ENCODE assay signal across 10 cellular contexts in genomic region chr2:47172922-47173695, GRCh38. TPM values are rescaled to one million over a fixed set of nuclear protein-coding genes. Genes with fewer than 3 reads are reported as not detected.
DNase-seq lines count a peak whose midpoint lies in the region; ATAC-seq and TF ChIP-seq lines count a peak whose summit lies in the region.
"Had no signal": no experiment of that assay in that cellular context is flagged by ENCODE, and none has a peak within 500 bp of the region (broad histone marks: within the 10 kb centered on the region; RNA-seq: fewer than 3 reads in every experiment).

No MANE protein-coding gene starts in this region.

- H3K27ac ChIP-seq in SJSA1, result no peak overlapping the region
- peak overlapping the region; percentile 97 to 100 (median 99) for H3K27ac ChIP-seq in esophagus muscularis mucosa (replicated peaks in 1 of 4)

- ATAC-seq in HG03175 (IDR thresholded peaks at IDR 0.05; ENCODE audit: unreplicated experiment) (no peak), GM21786 (IDR thresholded peaks at IDR 0.05; ENCODE audit: unreplicated experiment) (no peak)

- peaks cover 42% of the 10 kb centered on the region for H3K4me1 ChIP-seq in SJSA1 (replicated peaks)
- peaks cover 59 to 68% (median 66%) of the 10 kb centered on the region in 4 donors for H3K4me1 ChIP-seq in esophagus muscularis mucosa

- intact Hi-C loops in esophagus muscularis mucosa (cut with DNase I), result loop anchor here (5.0 kb wide), 1 partner anchor 156 kb away; no protein-coding TSS in a partner anchor

- no peak for TF ChIP-seq POLR2A in esophagus muscularis mucosa (IDR thresholded peaks at IDR 0.05; ENCODE audit: low read depth)

- TF ChIP-seq EP300 in esophagus muscularis mucosa (IDR thresholded peaks at IDR 0.05), result no peak

- H3K36me3 ChIP-seq in SJSA1 (peaks cover 76% of the 10 kb centered on the region), esophagus muscularis mucosa (peaks cover 6 to 24% (median 14%) of the 10 kb centered on the region in 4 donors)

- H3K9me3 ChIP-seq in SJSA1 (replicated peaks) (no peaks in the 10 kb centered on the region), esophagus muscularis mucosa (no peaks in the 10 kb centered on the region)

- TF ChIP-seq CTCF in esophagus muscularis mucosa (IDR thresholded peaks at IDR 0.05) (no peak), retinal pigment epithelial cell (conservative IDR thresholded peaks at IDR 0.05; ENCODE audit: low read depth, low read length) (no peak)

- H3K4me3 ChIP-seq in GM08714 (ENCODE audit: low read length) (peak overlapping the region; percentile 91; the same call in 1 of the 2 replicates), SJSA1 (peak overlapping the region; percentile 74), esophagus muscularis mucosa (peak overlapping the region; percentile 78 to 95 (median 84)), retinal pigment epithelial cell (ENCODE audit: low read length) (peak overlapping the region; percentile 98)

- 30% methylated on average over 3 of the region's 3 CpGs for WGBS in esophagus muscularis mucosa

- H3K27me3 ChIP-seq in SJSA1 (replicated peaks), result no peaks in the 10 kb centered on the region
- no peaks in the 10 kb centered on the region for H3K27me3 ChIP-seq in esophagus muscularis mucosa

- no peak for DNase-seq in SJSA1 (ENCODE audit: low read depth in 1 of 2, low spot score in 2 of 2)
- DNase-seq in esophagus muscularis mucosa (ENCODE audit: extremely low spot score), result no peak
- DNase-seq in retinal pigment epithelial cell (ENCODE audit: low read depth), result no peak
- DNase-seq in dedifferentiated amniotic fluid mesenchymal stem cell (ENCODE audit: extremely low spot score), result no peak
- no peak for DNase-seq in T-helper 9 cell
- DNase-seq: NCI-H2171 treated with DMSO at 0.1 percent for 48 hours; stimulated activated CD4-positive, alpha-beta T cell treated with anti-CD3 and anti-CD28 coated beads, Interleukin-4, amount 100 ng/mL, for 4 hours had no signal

RNA-seq across cellular contexts. Expression of gene CALM2, which starts 3.2 kb away (rescaled TPM):
- total RNA-seq in SJSA1 (2014; rRNA removed; shearing (Covaris generic)), result 1,813 and 2,193 TPM in 2 replicates
- 1,000 to 10,000 TPM in 1 of 4 donors, 100 to 1,000 TPM in 3; 583 to 1,083 (median 785) TPM for total RNA-seq in esophagus muscularis mucosa

RNA-seq across cellular contexts. Expression of gene STPG4, which starts 18.0 kb away (rescaled TPM):
- not detected in 2 replicates for total RNA-seq in SJSA1 (2014; rRNA removed; shearing (Covaris generic))
- not detected for total RNA-seq in esophagus muscularis mucosa
